In genomic region chr7:116672596-116673503, GRCh38 we compare ENCODE assay signal across 8 cellular contexts. TPM values are rescaled to one million over a fixed set of nuclear protein-coding genes. Genes with fewer than 3 reads are reported as not detected.
A peak's percentile ranks its signal among the peaks of the same experiment; 100 is the strongest.
DNase-seq lines count a peak whose midpoint lies in the region; ATAC-seq and TF ChIP-seq lines count a peak whose summit lies in the region.

No MANE protein-coding gene starts in this region.

- H3K9me3 ChIP-seq in endocrine pancreas (ENCODE audit: control insufficient read depth, low read length) (no peaks in the 10 kb centered on the region), mucosa of descending colon (no peaks in the 10 kb centered on the region)

- ATAC-seq in mucosa of descending colon, result peak; percentile 41
- no peak for ATAC-seq in GM18520 (IDR thresholded peaks at IDR 0.05; ENCODE audit: unreplicated experiment)

- H3K4me3 ChIP-seq in endocrine pancreas (ENCODE audit: control insufficient read depth, insufficient read depth, low read length) (peak overlapping the region; percentile 52), mucosa of descending colon (peak overlapping the region; percentile 35)

- intact Hi-C loops in mucosa of descending colon (cut with DNase I, micrococcal nuclease), result loop anchor here in 1 of 2 donors (5.0 kb wide), 1 partner anchor 139 kb away; no protein-coding TSS in a partner anchor

- H3K4me1 ChIP-seq in endocrine pancreas (ENCODE audit: control insufficient read depth, insufficient read depth, low read length) (no peaks in the 10 kb centered on the region), mucosa of descending colon (ENCODE audit: low read depth) (no peaks in the 10 kb centered on the region)

- peak; percentile 62 for DNase-seq in EH (ENCODE audit: low read depth)
- DNase-seq in NCI-H748 treated with DMSO at 0.1 percent for 48 hours (lab: John Stamatoyannopoulos, UW), result peak; percentile 18
- DNase-seq in mucosa of descending colon, result peak in 2 of 3 donors; percentile 44 to 57
- DNase-seq in epidermal melanocyte (ENCODE audit: insufficient read length, low spot score), result no peak
- DNase-seq in NCI-H1930 (lab: John Stamatoyannopoulos, UW), result no peak
- no peak for DNase-seq in AML-193 (lab: John Stamatoyannopoulos, UW)

- peak overlapping the region; percentile 60 for H3K9ac ChIP-seq in endocrine pancreas (ENCODE audit: control insufficient read depth, insufficient read depth, low read length)

- no peak for TF ChIP-seq CTCF in mucosa of descending colon (IDR thresholded peaks at IDR 0.05)

- peaks cover 5% of the 10 kb centered on the region for H3K27me3 ChIP-seq in endocrine pancreas (ENCODE audit: control insufficient read depth, insufficient read depth, low read length)

- H3K36me3 ChIP-seq in endocrine pancreas (ENCODE audit: control insufficient read depth, insufficient read depth, low read length) (no peaks in the 10 kb centered on the region), mucosa of descending colon (ENCODE audit: low read depth) (no peaks in the 10 kb centered on the region)

RNA-seq across cellular contexts. Expression of gene MET, which starts 0.9 kb away (rescaled TPM):
- total RNA-seq in mucosa of descending colon, result 10 to 100 TPM; 15.6 to 35.1 (median 31.0) TPM

Comparison
In these comparisons a context has a peak if more than half of its experiments do, and no peak if none do; other contexts are left out.
1. DNase-seq: peak in EH (single experiment), NCI-H748 treated with DMSO at 0.1 percent for 48 hours (single experiment) and mucosa of descending colon (2 of 3); none in epidermal melanocyte (single experiment), NCI-H1930 (0 of 2) and AML-193 (0 of 2).